ENCODE assay signal across 20 cellular contexts in the genomic region with DNA sequence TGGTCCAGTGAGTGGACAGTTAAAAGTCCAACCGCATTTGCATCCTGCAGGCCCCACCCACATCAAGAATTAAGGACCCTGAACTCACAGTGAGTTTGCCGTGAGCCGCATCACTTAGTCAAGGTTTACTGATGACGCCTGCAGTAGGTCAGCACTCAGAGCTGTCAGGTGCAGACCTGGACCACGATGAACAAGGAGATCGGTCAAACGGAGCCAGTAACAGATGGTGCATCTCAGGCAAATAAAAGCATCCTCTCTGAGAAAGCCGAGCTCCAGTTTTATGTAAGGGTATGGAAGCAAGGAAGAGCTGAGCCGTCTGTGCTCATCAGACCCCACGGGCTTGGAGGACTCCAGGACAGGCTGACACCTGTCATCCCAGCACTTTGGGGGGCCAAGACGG.
"Had no signal": no experiment of that assay in that cellular context is flagged by ENCODE, and none has a peak within 500 bp of the region (broad histone marks: within the 10 kb centered on the region; RNA-seq: fewer than 3 reads in every experiment).

No MANE protein-coding gene starts in this region.

- H3K27me3 ChIP-seq: colonic mucosa, uterus had no signal

- H3K9ac ChIP-seq: parathyroid adenoma had no signal

- H3K9me3 ChIP-seq: colonic mucosa, mucosa of descending colon, uterus had no signal

- H2AFZ ChIP-seq: parathyroid adenoma had no signal

- DNase-seq: activated CD4-positive, alpha-beta T cell treated with anti-CD3 and anti-CD28 coated beads for 4 hours; activated CD4-positive, alpha-beta T cell treated with anti-CD3 and anti-CD28 coated beads, Interleukin-2, amount 50 U/mL, for 4 hours; activated naive CD4-positive, alpha-beta T cell; activated T-cell treated with anti-CD3 and anti-CD28 coated beads for 4 hours; activated T-cell treated with anti-CD3 and anti-CD28 coated beads, Interleukin-2, amount 50 U/mL, for 72 hours; colonic mucosa; effector CD8-positive, alpha-beta T cell; left ventricle myocardium superior; mucosa of descending colon; nephron progenitor cell; stimulated activated CD4-positive, alpha-beta T cell treated with anti-CD3 and anti-CD28 coated beads, Interleukin-12 subunit alpha, Interleukin-12 subunit beta, amount 100 ng/mL, for 4 hours; stimulated activated CD4-positive, alpha-beta T cell treated with anti-CD3 and anti-CD28 coated beads, Interleukin-4, amount 100 ng/mL, for 24 hours; stimulated activated naive CD8-positive, alpha-beta T cell treated with anti-CD3 and anti-CD28 coated beads, Interleukin-15, amount 100 ng/mL, for 72 hours; substantia nigra; uterus had no signal

- H3K4me1 ChIP-seq: colonic mucosa, parathyroid adenoma had no signal

- ATAC-seq: activated naive CD4-positive, alpha-beta T cell treated with anti-CD3 and anti-CD28 coated beads, Interleukin-2, amount 50 U/mL, for 72 hours; activated T-cell treated with anti-CD3 and anti-CD28 coated beads, Interleukin-2, amount 50 U/mL, for 72 hours; left ventricle myocardium superior; mucosa of descending colon; right cardiac atrium; stimulated activated effector memory CD8-positive, alpha-beta T cell treated with anti-CD3 and anti-CD28 coated beads, Interleukin-12 subunit alpha, Interleukin-12 subunit beta, amount 100 ng/mL, for 72 hours; stimulated activated naive CD8-positive, alpha-beta T cell treated with anti-CD3 and anti-CD28 coated beads, Interleukin-15, amount 100 ng/mL, for 72 hours had no signal

- H3K36me3 ChIP-seq: colonic mucosa, uterus had no signal

- H3K4me3 ChIP-seq: colonic mucosa, mucosa of descending colon, uterus had no signal

- H3K27ac ChIP-seq: colonic mucosa, parathyroid adenoma, uterus, VCaP had no signal
